ENCODE assay signal across 16 cellular contexts in the genomic region with DNA sequence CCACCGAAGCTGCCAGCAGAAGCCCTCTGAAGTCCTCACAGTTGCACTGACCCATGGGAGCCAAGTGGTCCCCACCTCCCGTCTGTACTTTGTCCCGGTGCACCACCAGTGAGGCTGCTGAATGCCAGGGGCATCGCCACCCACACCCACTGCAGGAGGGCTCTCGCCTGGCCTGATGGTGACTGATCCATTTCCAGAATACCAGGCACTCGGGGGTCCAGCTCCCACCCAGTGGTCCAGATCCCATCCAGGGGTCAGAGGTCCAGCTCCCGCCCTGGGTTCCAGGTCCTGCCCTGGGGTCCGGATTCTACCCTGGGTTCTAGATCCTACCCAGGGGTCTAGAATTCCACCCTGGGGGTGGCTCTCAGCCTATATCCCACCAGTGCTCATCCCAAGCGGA. TPM values are rescaled to one million over a fixed set of nuclear protein-coding genes. Genes with fewer than 3 reads are reported as not detected.
DNase-seq lines count a peak whose midpoint lies in the region; ATAC-seq and TF ChIP-seq lines count a peak whose summit lies in the region.
"Had no signal": no experiment of that assay in that cellular context is flagged by ENCODE, and none has a peak within 500 bp of the region (broad histone marks: within the 10 kb centered on the region; RNA-seq: fewer than 3 reads in every experiment).

No MANE protein-coding gene starts in this region.

- no peak for TF ChIP-seq EP300 in sigmoid colon (IDR thresholded peaks at IDR 0.05)

- H3K4me1 Mint-ChIP-seq in chondrocyte (ENCODE audit: low read depth): no peaks in the 10 kb centered on the region
- H3K4me1 Mint-ChIP-seq: CD4-positive, alpha-beta memory T cell had no signal

- no peak overlapping the region for H3K27ac Mint-ChIP-seq in chondrocyte (ENCODE audit: unreplicated experiment)
- H3K27ac Mint-ChIP-seq: CD4-positive, alpha-beta memory T cell; GM23338; HFFc6 had no signal

- peak; percentile 71 for DNase-seq in chondrocyte (ENCODE audit: low spot score)
- peak; percentile 34 for DNase-seq in islet precursor cell
- DNase-seq in sigmoid colon: peak; percentile 59
- no peak for DNase-seq in nucleus accumbens (lab: John Stamatoyannopoulos, UW)
- DNase-seq in NCI-H1048 (lab: John Stamatoyannopoulos, UW): no peak
- DNase-seq: C1 segment of cervical spinal cord; Calu3; CD4-positive, alpha-beta memory T cell; COR-L47; DMS53; DMS79 treated with DMSO at 0.1 percent for 48 hours; GF-D8; HFFc6 had no signal

- no peak overlapping the region for H3K4me3 ChIP-seq in sigmoid colon
- H3K4me3 ChIP-seq: GM23338, HAP-1 had no signal

- H3K9me3 Mint-ChIP-seq in chondrocyte (ENCODE audit: low read depth): peaks cover 14% of the 10 kb centered on the region

- no peaks in the 10 kb centered on the region for H3K36me3 ChIP-seq in sigmoid colon
- H3K36me3 ChIP-seq: HAP-1 had no signal

- H3K36me3 Mint-ChIP-seq in chondrocyte (ENCODE audit: low read depth): peaks cover 2% of the 10 kb centered on the region

- H3K27me3 ChIP-seq in sigmoid colon: no peaks in the 10 kb centered on the region

- ATAC-seq in HG03175 (IDR thresholded peaks at IDR 0.05; ENCODE audit: unreplicated experiment): no peak
- ATAC-seq: GM23338 had no signal

- peaks cover 9 to 15% (median 12%) of the 10 kb centered on the region in 4 donors for H3K9me3 ChIP-seq in sigmoid colon

- H3K4me1 ChIP-seq in sigmoid colon: no peaks in the 10 kb centered on the region
- H3K4me1 ChIP-seq: HAP-1 had no signal

- 91 to 94% methylated on average over 9 of the region's 9 CpGs for WGBS in sigmoid colon, 2 donors

- TF ChIP-seq CTCF in chondrocyte (IDR thresholded peaks at IDR 0.05): no peak
- no peak for TF ChIP-seq CTCF in sigmoid colon (IDR thresholded peaks at IDR 0.05)

- no peak overlapping the region for H3K4me3 Mint-ChIP-seq in chondrocyte (ENCODE audit: unreplicated experiment)
- H3K4me3 Mint-ChIP-seq: CD4-positive, alpha-beta memory T cell; GM23338; HFFc6 had no signal

- intact Hi-C loops in sigmoid colon (cut with DNase I): no loop called here

- no peak overlapping the region for H3K27ac ChIP-seq in sigmoid colon

- H3K27me3 Mint-ChIP-seq in chondrocyte (ENCODE audit: low read depth): peaks cover 32% of the 10 kb centered on the region

- TF ChIP-seq POLR2A in sigmoid colon (IDR thresholded peaks at IDR 0.05): no peak

RNA-seq across cellular contexts. Expression of a gene that starts 9.1 kb away (rescaled TPM):
- total RNA-seq in chondrocyte (0.67 to 1.6 TPM (median 0.69 TPM) in 3 replicates), sigmoid colon (1 to 10 TPM in 2 of 4 donors, under 1 TPM in 2; 0.49 to 3.0 (median 0.97) TPM)
- polyA plus RNA-seq in sigmoid colon: under 1 TPM in 1 of 3 donors, not detected in 2; 0.22 TPM

Comparison
In these comparisons a context has a peak if more than half of its experiments do, and no peak if none do; other contexts are left out.
1. DNase-seq: peak in chondrocyte (single experiment), islet precursor cell (single experiment) and sigmoid colon (single experiment); none in nucleus accumbens (0 of 56) and NCI-H1048 (single experiment).